9 cellular contexts compared by ENCODE assay signal in genomic region chr11:75946531-75947530, GRCh38.
DNase-seq lines count a peak whose midpoint lies in the region; ATAC-seq and TF ChIP-seq lines count a peak whose summit lies in the region.
"Had no signal": no experiment of that assay in that cellular context is flagged by ENCODE, and none has a peak within 500 bp of the region (broad histone marks: within the 10 kb centered on the region; RNA-seq: fewer than 3 reads in every experiment).

No MANE protein-coding gene starts in this region.

- CTCF ChIA-PET in activated CD4-positive, alpha-beta T cell treated with anti-CD3 and anti-CD28 coated beads for 36 hours (lab: Charles Lee), result interaction anchor here (0.6 to 1.5 kb wide), 4 partner anchors 205 to 1647 kb away, joined by 3 to 7 read pairs (median 5); no protein-coding TSS in a partner anchor
- CTCF ChIA-PET in activated naive CD4-positive, alpha-beta T cell treated with anti-CD3 and anti-CD28 coated beads, Interleukin-2, amount 10 ng/mL, durations not matched to agents 7 days and 5 days (lab: Charles Lee), result no interaction called here

- no peak overlapping the region for H3K27ac ChIP-seq in mesendoderm (ENCODE audit: low read depth, low read length)
- H3K27ac ChIP-seq: PC-9 had no signal

- no peak overlapping the region for H3K4me3 ChIP-seq in astrocyte of the spinal cord (ENCODE audit: low read depth, low read length)
- no peak overlapping the region for H3K4me3 ChIP-seq in mesendoderm (ENCODE audit: low read length)
- H3K4me3 ChIP-seq: PC-9 had no signal

- H3K4me3 Mint-ChIP-seq in activated CD4-positive, alpha-beta T cell treated with anti-CD3 and anti-CD28 coated beads for 36 hours, result no peak overlapping the region
- H3K4me3 Mint-ChIP-seq in stimulated activated naive CD8-positive, alpha-beta T cell treated with anti-CD3 and anti-CD28 coated beads, Interleukin-15, amount 100 ng/mL, for 72 hours, result no peak overlapping the region
- no peak overlapping the region for H3K4me3 Mint-ChIP-seq in activated naive CD4-positive, alpha-beta T cell treated with anti-CD3 and anti-CD28 coated beads, Interleukin-2, amount 10 ng/mL, durations not matched to agents 7 days and 5 days

- no peaks in the 10 kb centered on the region for H3K9me3 Mint-ChIP-seq in activated CD4-positive, alpha-beta T cell treated with anti-CD3 and anti-CD28 coated beads for 36 hours (ENCODE audit: low read depth)
- H3K9me3 Mint-ChIP-seq in stimulated activated naive CD8-positive, alpha-beta T cell treated with anti-CD3 and anti-CD28 coated beads, Interleukin-15, amount 100 ng/mL, for 72 hours, result no peaks in the 10 kb centered on the region
- H3K9me3 Mint-ChIP-seq in activated naive CD4-positive, alpha-beta T cell treated with anti-CD3 and anti-CD28 coated beads, Interleukin-2, amount 10 ng/mL, durations not matched to agents 7 days and 5 days, result no peaks in the 10 kb centered on the region

- H3K23ac ChIP-seq in mesendoderm (ENCODE audit: low read length), result no peak overlapping the region

- no peak for ATAC-seq in activated CD4-positive, alpha-beta T cell treated with anti-CD3 and anti-CD28 coated beads for 36 hours
- no peak for ATAC-seq in stimulated activated naive CD8-positive, alpha-beta T cell treated with anti-CD3 and anti-CD28 coated beads, Interleukin-15, amount 100 ng/mL, for 72 hours
- no peak for ATAC-seq in GM21360 (IDR thresholded peaks at IDR 0.05; ENCODE audit: unreplicated experiment)

- H3K4ac ChIP-seq in mesendoderm (ENCODE audit: low read depth, low read length), result no peak overlapping the region

- no peaks in the 10 kb centered on the region for H3K36me3 ChIP-seq in mesendoderm (ENCODE audit: control insufficient read depth, insufficient read depth, low read length)

- in situ Hi-C loops in astrocyte of the spinal cord (cut with HindIII; ENCODE audit: low sequenced_read_pairs), result no loop called here

- H2BK15ac ChIP-seq in mesendoderm (replicated peaks; ENCODE audit: low read depth), result no peak overlapping the region

- H3K27me3 ChIP-seq in mesendoderm (ENCODE audit: insufficient read depth, low read length, poor library complexity), result no peaks in the 10 kb centered on the region

- H3K18ac ChIP-seq in mesendoderm (ENCODE audit: low read length), result no peak overlapping the region

- POLR2A ChIA-PET in activated CD4-positive, alpha-beta T cell treated with anti-CD3 and anti-CD28 coated beads for 36 hours (lab: Charles Lee), result no interaction called here

- H3K4me1 ChIP-seq in mesendoderm (ENCODE audit: control insufficient read depth, low read depth, low read length), result no peaks in the 10 kb centered on the region

- peaks cover 4% of the 10 kb centered on the region for H3K36me3 Mint-ChIP-seq in activated CD4-positive, alpha-beta T cell treated with anti-CD3 and anti-CD28 coated beads for 36 hours (ENCODE audit: low read depth)
- no peaks in the 10 kb centered on the region for H3K36me3 Mint-ChIP-seq in activated naive CD4-positive, alpha-beta T cell treated with anti-CD3 and anti-CD28 coated beads, Interleukin-2, amount 10 ng/mL, durations not matched to agents 7 days and 5 days

- no peak overlapping the region for H3K4me2 ChIP-seq in mesendoderm (ENCODE audit: low read length)
- H3K4me2 ChIP-seq: PC-9 had no signal

- 100% methylated on average over 2 of the region's 8 CpGs for WGBS in mesendoderm (ENCODE audit: extremely low coverage, insufficient coverage, low lambda C conversion rate)

- H2BK120ac ChIP-seq in mesendoderm (ENCODE audit: low read depth, low read length), result no peak overlapping the region

- H3K27ac Mint-ChIP-seq in activated CD4-positive, alpha-beta T cell treated with anti-CD3 and anti-CD28 coated beads for 36 hours, result no peak overlapping the region
- H3K27ac Mint-ChIP-seq in stimulated activated naive CD8-positive, alpha-beta T cell treated with anti-CD3 and anti-CD28 coated beads, Interleukin-15, amount 100 ng/mL, for 72 hours, result peak overlapping the region in 1 of 2 donors; percentile 13
- no peak overlapping the region for H3K27ac Mint-ChIP-seq in activated naive CD4-positive, alpha-beta T cell treated with anti-CD3 and anti-CD28 coated beads, Interleukin-2, amount 10 ng/mL, durations not matched to agents 7 days and 5 days

- intact Hi-C loops in activated CD4-positive, alpha-beta T cell treated with anti-CD3 and anti-CD28 coated beads for 36 hours (cut with DNase I, micrococcal nuclease), result no loop called here

- H3K56ac ChIP-seq in mesendoderm (ENCODE audit: low read length), result no peak overlapping the region

- H2BK5ac ChIP-seq in mesendoderm (ENCODE audit: low read length), result no peak overlapping the region

- peaks cover 19% of the 10 kb centered on the region for H3K4me1 Mint-ChIP-seq in activated CD4-positive, alpha-beta T cell treated with anti-CD3 and anti-CD28 coated beads for 36 hours
- peaks cover 18% of the 10 kb centered on the region for H3K4me1 Mint-ChIP-seq in stimulated activated naive CD8-positive, alpha-beta T cell treated with anti-CD3 and anti-CD28 coated beads, Interleukin-15, amount 100 ng/mL, for 72 hours
- peaks cover 2% of the 10 kb centered on the region for H3K4me1 Mint-ChIP-seq in activated naive CD4-positive, alpha-beta T cell treated with anti-CD3 and anti-CD28 coated beads, Interleukin-2, amount 10 ng/mL, durations not matched to agents 7 days and 5 days

- H3K79me2 ChIP-seq in mesendoderm (ENCODE audit: control insufficient read depth, insufficient read depth, low read length), result no peaks in the 10 kb centered on the region

- H3K79me1 ChIP-seq in mesendoderm (ENCODE audit: low read length), result no peaks in the 10 kb centered on the region

- peak; percentile 32 for DNase-seq in DMS 273 treated with DMSO at 0.1 percent for 48 hours (lab: John Stamatoyannopoulos, UW)
- DNase-seq in LoVo (ENCODE audit: low spot score), result peak; percentile 34
- peak; percentile 89 for DNase-seq in astrocyte of the spinal cord (ENCODE audit: low read depth, low spot score)
- DNase-seq in mesendoderm, result peak; percentile 11
- no peak for DNase-seq in activated CD4-positive, alpha-beta T cell treated with anti-CD3 and anti-CD28 coated beads for 36 hours
- no peak for DNase-seq in stimulated activated naive CD8-positive, alpha-beta T cell treated with anti-CD3 and anti-CD28 coated beads, Interleukin-15, amount 100 ng/mL, for 72 hours
- no peak for DNase-seq in activated naive CD4-positive, alpha-beta T cell treated with anti-CD3 and anti-CD28 coated beads, Interleukin-2, amount 10 ng/mL, durations not matched to agents 7 days and 5 days

- H3K27me3 Mint-ChIP-seq in activated CD4-positive, alpha-beta T cell treated with anti-CD3 and anti-CD28 coated beads for 36 hours, result no peaks in the 10 kb centered on the region
- H3K27me3 Mint-ChIP-seq in stimulated activated naive CD8-positive, alpha-beta T cell treated with anti-CD3 and anti-CD28 coated beads, Interleukin-15, amount 100 ng/mL, for 72 hours, result no peaks in the 10 kb centered on the region
- no peaks in the 10 kb centered on the region for H3K27me3 Mint-ChIP-seq in activated naive CD4-positive, alpha-beta T cell treated with anti-CD3 and anti-CD28 coated beads, Interleukin-2, amount 10 ng/mL, durations not matched to agents 7 days and 5 days

- no peak overlapping the region for H2AK5ac ChIP-seq in mesendoderm (ENCODE audit: low read length)

- H4K5ac ChIP-seq in mesendoderm (ENCODE audit: low read length), result no peak overlapping the region

- no peak for TF ChIP-seq CTCF in astrocyte of the spinal cord (IDR thresholded peaks at IDR 0.05; ENCODE audit: low read depth, low read length)

- H4K8ac ChIP-seq in mesendoderm (ENCODE audit: low read depth, low read length), result no peak overlapping the region

- H3K9ac ChIP-seq in mesendoderm (ENCODE audit: low read length), result no peak overlapping the region

Comparison
In these comparisons a context has a peak if more than half of its experiments do, and no peak if none do; other contexts are left out.
1. DNase-seq: peak in DMS 273 treated with DMSO at 0.1 percent for 48 hours (single experiment), LoVo (single experiment), astrocyte of the spinal cord (single experiment) and mesendoderm (single experiment); none in activated CD4-positive, alpha-beta T cell treated with anti-CD3 and anti-CD28 coated beads for 36 hours (single experiment), stimulated activated naive CD8-positive, alpha-beta T cell treated with anti-CD3 and anti-CD28 coated beads, Interleukin-15, amount 100 ng/mL, for 72 hours (0 of 2) and activated naive CD4-positive, alpha-beta T cell treated with anti-CD3 and anti-CD28 coated beads, Interleukin-2, amount 10 ng/mL, durations not matched to agents 7 days and 5 days (single experiment).